ENCODE assay signal across 12 cellular contexts in genomic region chr14:67270354-67270753, GRCh38. TPM values are rescaled to one million over a fixed set of nuclear protein-coding genes. Genes with fewer than 3 reads are reported as not detected.
DNase-seq lines count a peak whose midpoint lies in the region; ATAC-seq, FAIRE-seq and TF ChIP-seq lines count a peak whose summit lies in the region.
"Had no signal": no experiment of that assay in that cellular context is flagged by ENCODE, and none has a peak within 500 bp of the region (broad histone marks: within the 10 kb centered on the region; RNA-seq: fewer than 3 reads in every experiment).

No MANE protein-coding gene starts in this region.

- CTCF ChIA-PET in Caco-2 (lab: Charles Lee): interaction anchor here (0.6 to 1.5 kb wide), 2 partner anchors 13 to 16 kb away, joined by 3 to 7 read pairs; no protein-coding TSS in a partner anchor
- CTCF ChIA-PET in WTC11 (lab: Charles Lee): interaction anchor here (1.6 kb wide), 1 partner anchor 16 kb away, joined by 8 read pairs; no protein-coding TSS in a partner anchor
- CTCF ChIA-PET in activated CD4-positive, alpha-beta T cell treated with anti-CD3 and anti-CD28 coated beads for 36 hours (lab: Charles Lee): interaction anchor here (0.6 to 2.1 kb wide), 5 partner anchors 9 to 910 kb away, joined by 3 to 7 read pairs (median 3); no protein-coding TSS in a partner anchor

- H3K9me3 Mint-ChIP-seq in Caco-2 (ENCODE audit: unreplicated experiment): no peaks in the 10 kb centered on the region
- no peaks in the 10 kb centered on the region for H3K9me3 Mint-ChIP-seq in WTC11
- no peaks in the 10 kb centered on the region for H3K9me3 Mint-ChIP-seq in progenitor cell of endocrine pancreas (ENCODE audit: low read depth)
- H3K9me3 Mint-ChIP-seq in stimulated activated effector memory CD8-positive, alpha-beta T cell treated with anti-CD3 and anti-CD28 coated beads, Interleukin-12 subunit alpha, Interleukin-12 subunit beta, amount 100 ng/mL, for 72 hours: no peaks in the 10 kb centered on the region
- H3K9me3 Mint-ChIP-seq in activated CD4-positive, alpha-beta T cell treated with anti-CD3 and anti-CD28 coated beads for 36 hours (ENCODE audit: low read depth): no peaks in the 10 kb centered on the region

- H3K4me1 ChIP-seq in Caco-2: peaks cover 40% of the 10 kb centered on the region
- peaks cover 10 to 35% of the 10 kb centered on the region in 2 donors for H3K4me1 ChIP-seq in kidney (ENCODE audit: control insufficient read depth in 1 of 2, insufficient read depth in 1 of 2, low read depth in 1 of 2, low read length in 2 of 2)
- H3K4me1 ChIP-seq in ascending aorta: peaks cover 0 to 9% of the 10 kb centered on the region in 2 donors

- FAIRE-seq in kidney (lab: Jason Lieb, UNC): no peak

- H3K27ac Mint-ChIP-seq in Caco-2 (ENCODE audit: unreplicated experiment): peak overlapping the region; percentile 89
- peak overlapping the region; percentile 33; the same call in 1 of the 2 replicates for H3K27ac Mint-ChIP-seq in WTC11
- H3K27ac Mint-ChIP-seq in progenitor cell of endocrine pancreas: peak overlapping the region; percentile 92
- H3K27ac Mint-ChIP-seq in stimulated activated effector memory CD8-positive, alpha-beta T cell treated with anti-CD3 and anti-CD28 coated beads, Interleukin-12 subunit alpha, Interleukin-12 subunit beta, amount 100 ng/mL, for 72 hours: no peak overlapping the region
- H3K27ac Mint-ChIP-seq in activated CD4-positive, alpha-beta T cell treated with anti-CD3 and anti-CD28 coated beads for 36 hours: no peak overlapping the region

- no peaks in the 10 kb centered on the region for H3K9me3 ChIP-seq in Caco-2
- H3K9me3 ChIP-seq in kidney (ENCODE audit: control insufficient read depth in 1 of 2, low read length in 2 of 2): no peaks in the 10 kb centered on the region
- no peaks in the 10 kb centered on the region for H3K9me3 ChIP-seq in ascending aorta
- H3K9me3 ChIP-seq: adrenal gland had no signal

- BruUV-seq in Caco-2 (replicated peaks; lab: Mats Ljungman, UMichigan): no TSS peak

- peaks cover 31% of the 10 kb centered on the region for H3K36me3 Mint-ChIP-seq in Caco-2 (ENCODE audit: insufficient read depth, unreplicated experiment)
- H3K36me3 Mint-ChIP-seq in WTC11: peaks cover 8% of the 10 kb centered on the region
- H3K36me3 Mint-ChIP-seq in progenitor cell of endocrine pancreas (ENCODE audit: insufficient read depth): peaks cover 17% of the 10 kb centered on the region
- peaks cover 6% of the 10 kb centered on the region for H3K36me3 Mint-ChIP-seq in stimulated activated effector memory CD8-positive, alpha-beta T cell treated with anti-CD3 and anti-CD28 coated beads, Interleukin-12 subunit alpha, Interleukin-12 subunit beta, amount 100 ng/mL, for 72 hours
- peaks cover 14% of the 10 kb centered on the region for H3K36me3 Mint-ChIP-seq in activated CD4-positive, alpha-beta T cell treated with anti-CD3 and anti-CD28 coated beads for 36 hours (ENCODE audit: low read depth)

- H3K27ac ChIP-seq in kidney (ENCODE audit: low read depth in 2 of 2, low read length in 2 of 2) (peak overlapping the region in 1 of 2 donors; percentile 81), ascending aorta (no peak overlapping the region)
- H3K27ac ChIP-seq: BLaER1 treated with 17β-estradiol and CSF1 and Interleukin-3, amounts not matched to agents 10 nM and 100 nM had no signal

- intact Hi-C loops in Caco-2 (cut with micrococcal nuclease; ENCODE audit: unreplicated experiment): no loop called here
- intact Hi-C loops in kidney (cut with DNase I): no loop called here
- intact Hi-C loops in activated CD4-positive, alpha-beta T cell treated with anti-CD3 and anti-CD28 coated beads for 36 hours (cut with DNase I, micrococcal nuclease): no loop called here
- intact Hi-C loops in ascending aorta (cut with DNase I): no loop called here

- H3K27me3 ChIP-seq in Caco-2 (replicated peaks; ENCODE audit: control insufficient read depth, insufficient read depth, low read length) (no peaks in the 10 kb centered on the region), ascending aorta (no peaks in the 10 kb centered on the region)
- H3K27me3 ChIP-seq: adrenal gland; BLaER1 treated with 17β-estradiol and CSF1 and Interleukin-3, amounts not matched to agents 10 nM and 100 nM had no signal

- H3K36me3 ChIP-seq in Caco-2 (ENCODE audit: control insufficient read depth, insufficient read depth, low read length) (peaks cover 2% of the 10 kb centered on the region), kidney (ENCODE audit: control insufficient read depth in 1 of 2, insufficient read depth in 2 of 2, low read length in 2 of 2) (no peaks in the 10 kb centered on the region), ascending aorta (peaks cover 0 to 5% of the 10 kb centered on the region in 2 donors)
- H3K36me3 ChIP-seq: adrenal gland had no signal

- H3K4me3 ChIP-seq in Caco-2 (ENCODE audit: low read depth, low read length) (no peak overlapping the region), kidney (ENCODE audit: low read length in 2 of 2) (peak overlapping the region; percentile 17 to 40), ascending aorta (no peak overlapping the region)
- H3K4me3 ChIP-seq: adrenal gland; BLaER1 treated with 17β-estradiol and CSF1 and Interleukin-3, amounts not matched to agents 10 nM and 100 nM had no signal

- POLR2A ChIA-PET in Caco-2 (lab: Charles Lee) (no interaction called here), WTC11 (lab: Charles Lee) (no interaction called here)
- POLR2A ChIA-PET in activated CD4-positive, alpha-beta T cell treated with anti-CD3 and anti-CD28 coated beads for 36 hours (lab: Charles Lee): no interaction called here

- no peak for TF ChIP-seq CTCF in Caco-2 (IDR thresholded peaks at IDR 0.05; ENCODE audit: insufficient read depth in 1 of 2, low read depth in 1 of 2, low read length in 1 of 2, severe bottlenecking in 1 of 2, unreplicated experiment in 1 of 2)
- TF ChIP-seq CTCF in WTC11 (IDR thresholded peaks at IDR 0.05): no peak
- no peak for TF ChIP-seq CTCF in kidney (IDR thresholded peaks at IDR 0.05; ENCODE audit: borderline replicate concordance, extremely low read depth, insufficient read depth)
- no peak for TF ChIP-seq CTCF in progenitor cell of endocrine pancreas (IDR thresholded peaks at IDR 0.05; ENCODE audit: unreplicated experiment)
- TF ChIP-seq CTCF in ascending aorta (IDR thresholded peaks at IDR 0.05): no peak

- no peak for ATAC-seq in WTC11
- no peak for ATAC-seq in stimulated activated effector memory CD8-positive, alpha-beta T cell treated with anti-CD3 and anti-CD28 coated beads, Interleukin-12 subunit alpha, Interleukin-12 subunit beta, amount 100 ng/mL, for 72 hours
- no peak for ATAC-seq in activated CD4-positive, alpha-beta T cell treated with anti-CD3 and anti-CD28 coated beads for 36 hours
- ATAC-seq: HCT116 had no signal

- H3K27me3 Mint-ChIP-seq in Caco-2 (ENCODE audit: insufficient read depth, unreplicated experiment): no peaks in the 10 kb centered on the region
- no peaks in the 10 kb centered on the region for H3K27me3 Mint-ChIP-seq in WTC11 (ENCODE audit: low read depth)
- H3K27me3 Mint-ChIP-seq in progenitor cell of endocrine pancreas: no peaks in the 10 kb centered on the region
- H3K27me3 Mint-ChIP-seq in activated CD4-positive, alpha-beta T cell treated with anti-CD3 and anti-CD28 coated beads for 36 hours: no peaks in the 10 kb centered on the region

- peaks cover 41% of the 10 kb centered on the region for H3K4me1 Mint-ChIP-seq in Caco-2 (ENCODE audit: low read depth, unreplicated experiment)
- peaks cover 37% of the 10 kb centered on the region for H3K4me1 Mint-ChIP-seq in WTC11
- H3K4me1 Mint-ChIP-seq in progenitor cell of endocrine pancreas (ENCODE audit: low read depth): peaks cover 31% of the 10 kb centered on the region
- H3K4me1 Mint-ChIP-seq in stimulated activated effector memory CD8-positive, alpha-beta T cell treated with anti-CD3 and anti-CD28 coated beads, Interleukin-12 subunit alpha, Interleukin-12 subunit beta, amount 100 ng/mL, for 72 hours: peaks cover 8% of the 10 kb centered on the region
- H3K4me1 Mint-ChIP-seq in activated CD4-positive, alpha-beta T cell treated with anti-CD3 and anti-CD28 coated beads for 36 hours: peaks cover 9% of the 10 kb centered on the region

- peak overlapping the region in 1 of 2 donors; percentile 59 for H3K9ac ChIP-seq in kidney (ENCODE audit: low read length in 2 of 2)

- DNase-seq in Caco-2 (no peak), WTC11 (ENCODE audit: low spot score) (no peak), kidney (no peak), progenitor cell of endocrine pancreas (ENCODE audit: low spot score, unreplicated experiment) (no peak), putamen (ENCODE audit: low spot score) (no peak), ascending aorta (ENCODE audit: low spot score in 2 of 2) (no peak)
- DNase-seq in stimulated activated effector memory CD8-positive, alpha-beta T cell treated with anti-CD3 and anti-CD28 coated beads, Interleukin-12 subunit alpha, Interleukin-12 subunit beta, amount 100 ng/mL, for 72 hours (ENCODE audit: low spot score in 2 of 2): no peak
- DNase-seq in activated CD4-positive, alpha-beta T cell treated with anti-CD3 and anti-CD28 coated beads for 36 hours: no peak
- DNase-seq: NCI-H2081 had no signal

- peak overlapping the region; percentile 18 for H3K4me3 Mint-ChIP-seq in Caco-2 (ENCODE audit: unreplicated experiment)
- H3K4me3 Mint-ChIP-seq in WTC11: no peak overlapping the region
- H3K4me3 Mint-ChIP-seq in progenitor cell of endocrine pancreas (ENCODE audit: low read depth): no peak overlapping the region
- no peak overlapping the region for H3K4me3 Mint-ChIP-seq in stimulated activated effector memory CD8-positive, alpha-beta T cell treated with anti-CD3 and anti-CD28 coated beads, Interleukin-12 subunit alpha, Interleukin-12 subunit beta, amount 100 ng/mL, for 72 hours
- no peak overlapping the region for H3K4me3 Mint-ChIP-seq in activated CD4-positive, alpha-beta T cell treated with anti-CD3 and anti-CD28 coated beads for 36 hours

TF ChIP-seq in WTC11, 78 proteins besides CTCF, POLR2A, EP300 and RAD21 (continues in another document):
- TF ChIP-seq ZNF232 (CRISPR knock-in tag; IDR thresholded peaks at IDR 0.05) (no peak), TEAD4 (CRISPR knock-in tag; IDR thresholded peaks at IDR 0.05) (no peak), USF1 (CRISPR knock-in tag; IDR thresholded peaks at IDR 0.05) (no peak)

RNA-seq across cellular contexts. Expression of gene PALS1, which starts 29.1 kb away (rescaled TPM):
- total RNA-seq in Caco-2 (2022) (42.8 and 47.1 TPM in 2 replicates), WTC11 (2021) (18.0 to 21.7 TPM (median 21.0 TPM) in 3 replicates), kidney (33.3 TPM), progenitor cell of endocrine pancreas (30.1 and 33.1 TPM in 2 replicates), ascending aorta (155 TPM)
- polyA plus RNA-seq in kidney (ENCODE audit: insufficient read depth, low read depth, low replicate concordance): 20.6 TPM
- total RNA-seq in activated CD4-positive, alpha-beta T cell treated with anti-CD3 and anti-CD28 coated beads for 36 hours: 1 to 10 TPM; 5.9 to 6.6 TPM

Comparison
In these comparisons a context has a peak if more than half of its experiments do, and no peak if none do; other contexts are left out.
1. H3K4me3 ChIP-seq: peak in kidney (2 of 2); none in Caco-2 (single experiment) and ascending aorta (0 of 2).
2. H3K27ac Mint-ChIP-seq: peak in Caco-2 (single experiment), WTC11 (single experiment) and progenitor cell of endocrine pancreas (single experiment); none in stimulated activated effector memory CD8-positive, alpha-beta T cell treated with anti-CD3 and anti-CD28 coated beads, Interleukin-12 subunit alpha, Interleukin-12 subunit beta, amount 100 ng/mL, for 72 hours (single experiment) and activated CD4-positive, alpha-beta T cell treated with anti-CD3 and anti-CD28 coated beads for 36 hours (single experiment).